ENCODE assay signal across 31 cellular contexts in genomic region chrX:151889451-151889850, GRCh38. TPM values are rescaled to one million over a fixed set of nuclear protein-coding genes. Genes with fewer than 3 reads are reported as not detected.
DNase-seq lines count a peak whose midpoint lies in the region; ATAC-seq, FAIRE-seq and TF ChIP-seq lines count a peak whose summit lies in the region.
"Had no signal": no experiment of that assay in that cellular context is flagged by ENCODE, and none has a peak within 500 bp of the region (broad histone marks: within the 10 kb centered on the region; RNA-seq: fewer than 3 reads in every experiment).

No MANE protein-coding gene starts in this region.

- no peak overlapping the region for H3K27ac ChIP-seq in colonic mucosa
- no peak overlapping the region for H3K27ac ChIP-seq in small intestine (ENCODE audit: low read depth in 1 of 2, low read length in 1 of 2)
- H3K27ac ChIP-seq: BLaER1 had no signal

- no peak for TF ChIP-seq CTCF in colonic mucosa (IDR thresholded peaks at IDR 0.05)

- no peak overlapping the region for H3K9ac ChIP-seq in colonic mucosa (ENCODE audit: low read depth in 2 of 2, low read length in 2 of 2)
- H3K9ac ChIP-seq: BLaER1 had no signal

- intact Hi-C loops in colonic mucosa (cut with DNase I): no loop called here
- intact Hi-C loops in left colon (cut with DNase I, micrococcal nuclease): no loop called here

- no peaks in the 10 kb centered on the region for H3K9me3 ChIP-seq in colonic mucosa
- no peaks in the 10 kb centered on the region for H3K9me3 ChIP-seq in small intestine (ENCODE audit: control insufficient read depth, low read depth)
- H3K9me3 ChIP-seq: BE2C had no signal

- peak; percentile 29 for DNase-seq in colonic mucosa
- DNase-seq in left colon: no peak
- DNase-seq in small intestine: peak; percentile 50
- DNase-seq in HK-2 (ENCODE audit: unreplicated experiment): no peak
- DNase-seq in HUDEP-2 (lab: John Stamatoyannopoulos, UW; ENCODE audit: unreplicated experiment in 76 of 76): no peak
- DNase-seq: 8988T; ACHN; BE2C; C1 segment of cervical spinal cord; CD4-positive, alpha-beta memory T cell; CD4-positive, CD25-positive, alpha-beta regulatory T cell; CD8-positive, alpha-beta memory T cell; COR-L47; DMS 273 treated with DMSO at 0.1 percent for 48 hours; DMS153; DMS53; DMS79; DND-41; EL; GDM1 had no signal

- ATAC-seq in left colon (peak; percentile 91), HG03175 (IDR thresholded peaks at IDR 0.05; ENCODE audit: unreplicated experiment) (no peak)
- ATAC-seq: GM12878 had no signal

- no peak for FAIRE-seq in small intestine (lab: Jason Lieb, UNC)
- FAIRE-seq: A204.1, GM12878, GM12892, GM18507 had no signal

- H3K27me3 ChIP-seq in colonic mucosa (no peaks in the 10 kb centered on the region), small intestine (ENCODE audit: control insufficient read depth in 2 of 2, insufficient read depth in 2 of 2, low read length in 2 of 2) (no peaks in the 10 kb centered on the region)
- H3K27me3 ChIP-seq: BE2C had no signal

- WGBS in small intestine, 3 donors: 34 to 60% (median 48%) methylated on average over 2 of the region's 2 CpGs

- H3K4me3 ChIP-seq in colonic mucosa (no peak overlapping the region), small intestine (ENCODE audit: low read depth in 1 of 2, low read length in 2 of 2) (no peak overlapping the region)
- H3K4me3 ChIP-seq: BLaER1, GM12878 had no signal

- no peaks in the 10 kb centered on the region for H3K36me3 ChIP-seq in colonic mucosa
- H3K36me3 ChIP-seq in small intestine (ENCODE audit: control insufficient read depth in 2 of 2, insufficient read depth in 2 of 2, low read length in 2 of 2): no peaks in the 10 kb centered on the region
- H3K36me3 ChIP-seq: BE2C, BLaER1 had no signal

- H3K4me1 ChIP-seq in colonic mucosa (no peaks in the 10 kb centered on the region), small intestine (ENCODE audit: control insufficient read depth in 2 of 2, insufficient read depth in 1 of 2, low read depth in 1 of 2, low read length in 1 of 2) (no peaks in the 10 kb centered on the region)
- H3K4me1 ChIP-seq: BE2C, BLaER1 had no signal

RNA-seq across cellular contexts. Expression of gene MAGEA4, which starts 23.2 kb away (rescaled TPM):
- total RNA-seq in colonic mucosa (not detected), left colon (not detected)
- polyA plus RNA-seq in small intestine: not detected
- total RNA-seq: A673; CD4-positive, alpha-beta memory T cell; CD4-positive, CD25-positive, alpha-beta regulatory T cell; CD8-positive, alpha-beta memory T cell; Daoy; G401; GM12878 had no signal
- polyA plus RNA-seq: AG04450; CD14-positive monocyte; CD4-positive, alpha-beta memory T cell; CD4-positive, CD25-positive, alpha-beta regulatory T cell; CD8-positive, alpha-beta memory T cell; GM12878 had no signal

Comparison
In these comparisons a context has a peak if more than half of its experiments do, and no peak if none do; other contexts are left out.
1. DNase-seq: peak in colonic mucosa (single experiment) and small intestine (single experiment); none in left colon (0 of 2), HK-2 (single experiment) and HUDEP-2 (0 of 76).